In genomic region chr11:93840981-93841380, GRCh38 we compare ENCODE assay signal across 1 cellular context.
A peak's percentile ranks its signal among the peaks of the same experiment; 100 is the strongest.
TF ChIP-seq lines count a peak whose summit lies in the region.

No MANE protein-coding gene starts in this region.

TF ChIP-seq in K562, 482 proteins besides CTCF, POLR2A, EP300 and RAD21:
- TF ChIP-seq KDM1A (IDR thresholded peaks at IDR 0.05): no peak
- peak; percentile 56 for TF ChIP-seq NFIC (IDR thresholded peaks at IDR 0.05)
